Comparison of ENCODE assay signal across 19 cellular contexts in the genomic region with DNA sequence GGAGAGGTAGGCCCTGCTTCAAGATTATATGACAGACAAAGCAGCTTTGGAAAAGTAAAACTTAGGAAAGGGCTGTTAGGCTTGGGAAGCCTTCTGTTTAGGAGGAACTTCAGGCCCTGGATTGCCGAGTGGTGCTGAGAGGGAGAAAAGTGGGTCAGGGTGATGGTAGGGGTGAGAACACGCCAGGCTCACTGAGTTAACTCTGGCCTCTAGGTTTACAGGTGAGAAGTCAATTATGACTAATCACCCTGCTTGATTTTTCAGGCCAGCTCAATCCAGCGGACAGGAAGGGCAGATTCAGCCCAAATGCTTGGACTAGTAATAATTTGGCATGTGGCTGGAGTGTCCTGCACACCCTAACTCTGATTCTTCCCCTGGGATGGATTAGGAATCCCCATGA.
"Had no signal": no experiment of that assay in that cellular context is flagged by ENCODE, and none has a peak within 500 bp of the region (broad histone marks: within the 10 kb centered on the region; RNA-seq: fewer than 3 reads in every experiment).

No MANE protein-coding gene starts in this region.

- H3K36me3 ChIP-seq: esophagus muscularis mucosa, gastroesophageal sphincter, heart right ventricle, left lung, lower lobe of right lung had no signal

- ATAC-seq: foreskin keratinocyte, gastroesophageal sphincter, heart right ventricle, left lung, lower lobe of right lung, mucosa of descending colon had no signal

- H3K4me3 Mint-ChIP-seq: mesothelial cell of epicardium, naive B cell had no signal

- H3K27me3 ChIP-seq: dorsolateral prefrontal cortex, esophagus muscularis mucosa, foreskin keratinocyte, gastroesophageal sphincter, heart right ventricle, left lung had no signal

- H3K9me3 ChIP-seq: lower lobe of right lung had no signal

- H3K27ac Mint-ChIP-seq: mesothelial cell of epicardium had no signal

- H3K4me3 ChIP-seq: coronary artery, dorsolateral prefrontal cortex, esophagus muscularis mucosa, gastroesophageal sphincter, heart right ventricle, left lung, lower lobe of right lung, mucosa of descending colon had no signal

- DNase-seq: dermis blood vessel endothelial cell; dorsolateral prefrontal cortex; effector CD4-positive, alpha-beta T cell; effector memory CD4-positive, alpha-beta T cell; foreskin keratinocyte; glutamatergic neuron; head of caudate nucleus; heart right ventricle; hippocampal formation; left lung; left ventricle myocardium superior; lower lobe of right lung; mesenchymal stem cell; mucosa of descending colon; naive B cell had no signal

- H3K27me3 Mint-ChIP-seq: naive B cell had no signal

- H3K36me3 Mint-ChIP-seq: mesothelial cell of epicardium, naive B cell had no signal

- H3K27ac ChIP-seq: coronary artery, dorsolateral prefrontal cortex, esophagus muscularis mucosa, foreskin keratinocyte, gastroesophageal sphincter, heart right ventricle, left lung, lower lobe of right lung had no signal

- H3K4me1 Mint-ChIP-seq: mesothelial cell of epicardium, naive B cell had no signal

- H3K4me1 ChIP-seq: esophagus muscularis mucosa, foreskin keratinocyte, gastroesophageal sphincter, left lung, lower lobe of right lung had no signal
